8 cellular contexts compared by ENCODE assay signal in the genomic region with DNA sequence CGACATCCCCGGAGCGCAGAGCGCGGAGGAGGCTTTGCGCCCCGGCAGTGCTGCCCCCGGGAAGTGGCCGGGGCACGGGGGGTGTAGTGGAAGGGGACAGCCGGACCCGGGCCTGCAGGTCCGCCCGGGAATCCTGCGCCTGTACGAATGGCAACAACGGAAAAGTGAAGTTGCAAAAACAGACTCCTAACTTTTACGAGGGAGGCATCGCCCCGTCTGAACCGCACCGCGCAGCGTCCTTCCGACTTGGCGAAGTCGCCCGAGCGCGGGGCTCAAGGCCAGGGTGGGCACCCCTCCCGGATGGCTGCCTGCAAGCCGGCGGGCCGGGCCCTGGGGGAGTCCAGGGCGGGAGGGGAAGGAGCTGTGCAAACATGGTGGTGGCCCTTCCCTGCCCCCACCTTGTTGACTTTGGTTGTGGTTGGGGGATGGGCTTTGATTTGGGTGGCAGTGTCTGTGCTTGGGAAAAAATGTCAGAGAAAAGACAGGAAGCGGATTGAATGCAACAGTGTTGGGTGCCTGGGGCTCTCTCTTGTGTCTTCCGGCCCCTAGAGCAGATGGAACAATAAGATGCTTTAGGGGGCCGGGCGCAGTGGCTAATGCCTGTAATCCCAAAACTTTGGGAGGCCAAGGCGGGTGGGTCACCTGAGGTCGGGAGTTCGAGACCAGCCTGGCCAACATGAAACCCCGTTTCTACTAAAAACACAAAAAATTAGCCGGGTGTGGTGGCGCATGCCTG. TPM values are rescaled to one million over a fixed set of nuclear protein-coding genes. Genes with fewer than 3 reads are reported as not detected.
DNase-seq lines count a peak whose midpoint lies in the region; ATAC-seq and TF ChIP-seq lines count a peak whose summit lies in the region.

No MANE protein-coding gene starts in this region.

- peaks cover 24% of the 10 kb centered on the region for H3K36me3 Mint-ChIP-seq in activated T-helper 1 cell treated with anti-CD3 and anti-CD28 coated beads, Interleukin-12 subunit alpha, Interleukin-12 subunit beta, Interleukin-2, Interleukin-4 antibody, amounts not matched to agents 30 ng/mL and 10 ng/mL and 1 ng/mL, durations not matched to agents 14 hours and 24 hours and 36 hours (ENCODE audit: low read depth)
- peaks cover 4 to 9% (median 5%) of the 10 kb centered on the region in 3 donors for H3K36me3 Mint-ChIP-seq in naive thymus-derived CD8-positive, alpha-beta T cell

- no peaks in the 10 kb centered on the region for H3K27me3 ChIP-seq in fibroblast of lung (ENCODE audit: control insufficient read depth, insufficient read depth, low read length)
- no peaks in the 10 kb centered on the region for H3K27me3 ChIP-seq in thyroid gland

- peak overlapping the region; percentile 100 for H3K4me3 Mint-ChIP-seq in activated T-helper 1 cell treated with anti-CD3 and anti-CD28 coated beads, Interleukin-12 subunit alpha, Interleukin-12 subunit beta, Interleukin-2, Interleukin-4 antibody, amounts not matched to agents 30 ng/mL and 10 ng/mL and 1 ng/mL, durations not matched to agents 14 hours and 24 hours and 36 hours
- peak overlapping the region; percentile 83 to 99 (median 92) for H3K4me3 Mint-ChIP-seq in naive thymus-derived CD8-positive, alpha-beta T cell

- H3K79me2 ChIP-seq in fibroblast of lung (ENCODE audit: control insufficient read depth, insufficient read depth, low read length) = peaks cover 40% of the 10 kb centered on the region

- ATAC-seq in naive thymus-derived CD8-positive, alpha-beta T cell = peak; percentile 31 to 63
- no peak for ATAC-seq in HG03457 (IDR thresholded peaks at IDR 0.05; ENCODE audit: unreplicated experiment)

- peaks cover 2% of the 10 kb centered on the region for H3K36me3 ChIP-seq in fibroblast of lung (ENCODE audit: control insufficient read depth, insufficient read depth, low read length)
- H3K36me3 ChIP-seq in thyroid gland = peaks cover 0 to 4% of the 10 kb centered on the region in 2 donors

- H3K4me1 ChIP-seq in fibroblast of lung (ENCODE audit: control insufficient read depth, extremely low read depth, insufficient read depth, low read length) (peaks cover 17% of the 10 kb centered on the region), thyroid gland (peaks cover 20 to 46% of the 10 kb centered on the region in 2 donors)

- H3K9me3 ChIP-seq in fibroblast of lung (ENCODE audit: control insufficient read depth, insufficient read depth, low read depth, low read length) (no peaks in the 10 kb centered on the region), thyroid gland (no peaks in the 10 kb centered on the region)

- peak overlapping the region; percentile 83 for H3K4me2 ChIP-seq in fibroblast of lung (ENCODE audit: extremely low read depth, insufficient read depth, low read length)

- H3K27ac Mint-ChIP-seq in activated T-helper 1 cell treated with anti-CD3 and anti-CD28 coated beads, Interleukin-12 subunit alpha, Interleukin-12 subunit beta, Interleukin-2, Interleukin-4 antibody, amounts not matched to agents 30 ng/mL and 10 ng/mL and 1 ng/mL, durations not matched to agents 14 hours and 24 hours and 36 hours = peak overlapping the region; percentile 98
- H3K27ac Mint-ChIP-seq in naive thymus-derived CD8-positive, alpha-beta T cell = peak overlapping the region; percentile 86 to 98 (median 94)

- no peaks in the 10 kb centered on the region for H3K9me3 Mint-ChIP-seq in activated T-helper 1 cell treated with anti-CD3 and anti-CD28 coated beads, Interleukin-12 subunit alpha, Interleukin-12 subunit beta, Interleukin-2, Interleukin-4 antibody, amounts not matched to agents 30 ng/mL and 10 ng/mL and 1 ng/mL, durations not matched to agents 14 hours and 24 hours and 36 hours
- no peaks in the 10 kb centered on the region for H3K9me3 Mint-ChIP-seq in naive thymus-derived CD8-positive, alpha-beta T cell

- WGBS in thyroid gland, 2 donors = 4 to 21% methylated on average over 10 to 32 of the region's 45 CpGs

- TF ChIP-seq POLR2A in thyroid gland (IDR thresholded peaks at IDR 0.05) = no peak

- POLR2A ChIA-PET in naive thymus-derived CD8-positive, alpha-beta T cell (lab: Charles Lee) = interaction anchor here (1.2 to 6.3 kb wide), 6 partner anchors 11 to 160 kb away, joined by 3 to 50 read pairs (median 6); partner anchors contain the start of genes GAA, SGSH and SLC26A11

- no peaks in the 10 kb centered on the region for H4K20me1 ChIP-seq in fibroblast of lung (ENCODE audit: control insufficient read depth, extremely low read depth, insufficient read depth, low read length)

- H2AFZ ChIP-seq in fibroblast of lung (ENCODE audit: low read length) = no peak overlapping the region

- H3K4me3 ChIP-seq in fibroblast of lung (replicated peaks in 1 of 4; ENCODE audit: control extremely low read depth in 1 of 4, insufficient read depth in 1 of 4, low read depth in 3 of 4, low read length in 4 of 4) = peak overlapping the region; percentile 70 to 97 (median 88)
- H3K4me3 ChIP-seq in thyroid gland (replicated peaks in 1 of 3) = peak overlapping the region; percentile 54 to 100 (median 83)

- H3K9ac ChIP-seq in fibroblast of lung (ENCODE audit: insufficient read depth, low read length) = peak overlapping the region; percentile 83

- no peaks in the 10 kb centered on the region for H3K27me3 Mint-ChIP-seq in activated T-helper 1 cell treated with anti-CD3 and anti-CD28 coated beads, Interleukin-12 subunit alpha, Interleukin-12 subunit beta, Interleukin-2, Interleukin-4 antibody, amounts not matched to agents 30 ng/mL and 10 ng/mL and 1 ng/mL, durations not matched to agents 14 hours and 24 hours and 36 hours (ENCODE audit: insufficient read depth)
- peaks cover 0 to 2% (median 0%) of the 10 kb centered on the region in 5 donors for H3K27me3 Mint-ChIP-seq in naive thymus-derived CD8-positive, alpha-beta T cell

- peaks cover 61% of the 10 kb centered on the region for H3K4me1 Mint-ChIP-seq in activated T-helper 1 cell treated with anti-CD3 and anti-CD28 coated beads, Interleukin-12 subunit alpha, Interleukin-12 subunit beta, Interleukin-2, Interleukin-4 antibody, amounts not matched to agents 30 ng/mL and 10 ng/mL and 1 ng/mL, durations not matched to agents 14 hours and 24 hours and 36 hours (ENCODE audit: low read depth)
- H3K4me1 Mint-ChIP-seq in naive thymus-derived CD8-positive, alpha-beta T cell = peaks cover 16 to 53% (median 47%) of the 10 kb centered on the region in 4 donors

- H3K27ac ChIP-seq in fibroblast of lung (ENCODE audit: insufficient read depth, low read length) (peak overlapping the region; percentile 83), thyroid gland (peak overlapping the region; percentile 93 to 99 (median 98))

- intact Hi-C loops in activated T-helper 1 cell treated with anti-CD3 and anti-CD28 coated beads, Interleukin-12 subunit alpha, Interleukin-12 subunit beta, Interleukin-2, Interleukin-4 antibody, amounts not matched to agents 30 ng/mL and 10 ng/mL and 1 ng/mL, durations not matched to agents 14 hours and 24 hours and 36 hours (cut with micrococcal nuclease) = no loop called here
- intact Hi-C loops in thyroid gland (cut with DNase I) = loop anchor here (5.0 kb wide), 1 partner anchor 39 kb away; the partner anchor contains the start of genes SGSH and SLC26A11

- peak; percentile 52 for DNase-seq in AG08396 (ENCODE audit: low spot score)
- DNase-seq in H4 (ENCODE audit: low spot score) = peak; percentile 57
- peak; percentile 29 for DNase-seq in NOMO-1 treated with dmso at 0.1 percent for 144 hours (lab: John Stamatoyannopoulos, UW; ENCODE audit: unreplicated experiment)
- DNase-seq in activated T-helper 1 cell treated with anti-CD3 and anti-CD28 coated beads, Interleukin-12 subunit alpha, Interleukin-12 subunit beta, Interleukin-2, Interleukin-4 antibody, amounts not matched to agents 30 ng/mL and 10 ng/mL and 1 ng/mL, durations not matched to agents 14 hours and 24 hours and 36 hours (ENCODE audit: low spot score) = peak; percentile 73
- DNase-seq in fibroblast of lung (ENCODE audit: low read depth in 2 of 2) = peak; percentile 29 to 57
- peak; percentile 49 to 88 (median 74) for DNase-seq in naive thymus-derived CD8-positive, alpha-beta T cell
- DNase-seq in thyroid gland = peak; percentile 66 to 69

- TF ChIP-seq CTCF in fibroblast of lung (conservative IDR thresholded peaks at IDR 0.05 in 1 of 2, IDR thresholded peaks at IDR 0.05 in 1 of 2; ENCODE audit: low read depth in 1 of 2, low read length in 2 of 2) (no peak), thyroid gland (IDR thresholded peaks at IDR 0.05) (no peak)

RNA-seq across cellular contexts. Expression of gene RNF213, which starts 0.7 kb away (rescaled TPM):
- total RNA-seq in H4 (2014; rRNA removed; shearing (Covaris generic)) = 56.6 and 65.7 TPM in 2 replicates
- total RNA-seq in activated T-helper 1 cell treated with anti-CD3 and anti-CD28 coated beads, Interleukin-12 subunit alpha, Interleukin-12 subunit beta, Interleukin-2, Interleukin-4 antibody, amounts not matched to agents 30 ng/mL and 10 ng/mL and 1 ng/mL, durations not matched to agents 14 hours and 24 hours and 36 hours = 282 and 290 TPM in 2 replicates
- total RNA-seq in fibroblast of lung (130 and 245 TPM in 2 replicates), thyroid gland (100 to 1,000 TPM; 107 to 245 (median 187) TPM)
- 36.8 and 56.2 TPM in 2 replicates for polyA plus RNA-seq in fibroblast of lung
- 40.9 and 54.7 TPM in 2 replicates for polyA plus RNA-seq in fibroblast of lung (2012)
- polyA minus RNA-seq in fibroblast of lung (ENCODE audit: low replicate concordance) = 609 and 665 TPM in 2 replicates
- total RNA-seq in naive thymus-derived CD8-positive, alpha-beta T cell = 100 to 1,000 TPM; 323 to 328 TPM
- 10 to 100 TPM; 27.1 to 52.2 (median 39.1) TPM for polyA plus RNA-seq in naive thymus-derived CD8-positive, alpha-beta T cell

RNA-seq across cellular contexts. Expression of gene SLC26A11, which starts 41.1 kb away (rescaled TPM):
- 2.4 and 3.6 TPM in 2 replicates for total RNA-seq in H4 (2014; rRNA removed; shearing (Covaris generic))
- total RNA-seq in activated T-helper 1 cell treated with anti-CD3 and anti-CD28 coated beads, Interleukin-12 subunit alpha, Interleukin-12 subunit beta, Interleukin-2, Interleukin-4 antibody, amounts not matched to agents 30 ng/mL and 10 ng/mL and 1 ng/mL, durations not matched to agents 14 hours and 24 hours and 36 hours = 5.5 and 5.9 TPM in 2 replicates
- total RNA-seq in fibroblast of lung (8.2 and 19.3 TPM in 2 replicates), thyroid gland (10 to 100 TPM; 25.1 to 65.3 (median 31.7) TPM)
- polyA plus RNA-seq in fibroblast of lung = 5.8 and 6.5 TPM in 2 replicates
- polyA plus RNA-seq in fibroblast of lung (2012) = 6.7 and 10.5 TPM in 2 replicates
- polyA minus RNA-seq in fibroblast of lung (ENCODE audit: low replicate concordance) = 11.0 and 11.6 TPM in 2 replicates
- 10 to 100 TPM; 93.1 to 96.2 TPM for total RNA-seq in naive thymus-derived CD8-positive, alpha-beta T cell
- 1 to 10 TPM; 4.8 to 8.4 (median 5.7) TPM for polyA plus RNA-seq in naive thymus-derived CD8-positive, alpha-beta T cell

RNA-seq across cellular contexts. Expression of gene SGSH, which starts 41.2 kb away (rescaled TPM):
- 8.5 and 12.3 TPM in 2 replicates for total RNA-seq in H4 (2014; rRNA removed; shearing (Covaris generic))
- 20.1 and 22.2 TPM in 2 replicates for total RNA-seq in activated T-helper 1 cell treated with anti-CD3 and anti-CD28 coated beads, Interleukin-12 subunit alpha, Interleukin-12 subunit beta, Interleukin-2, Interleukin-4 antibody, amounts not matched to agents 30 ng/mL and 10 ng/mL and 1 ng/mL, durations not matched to agents 14 hours and 24 hours and 36 hours
- 12.1 and 26.9 TPM in 2 replicates for total RNA-seq in fibroblast of lung
- 57.2 and 70.7 TPM in 2 replicates for polyA plus RNA-seq in fibroblast of lung
- polyA plus RNA-seq in fibroblast of lung (2012) = 40.5 and 55.2 TPM in 2 replicates
- 114 and 187 TPM in 2 replicates for polyA minus RNA-seq in fibroblast of lung (ENCODE audit: low replicate concordance)
- total RNA-seq in naive thymus-derived CD8-positive, alpha-beta T cell = 100 to 1,000 TPM; 138 to 143 TPM
- polyA plus RNA-seq in naive thymus-derived CD8-positive, alpha-beta T cell = 10 to 100 TPM; 20.1 to 36.5 (median 25.6) TPM
- 10 to 100 TPM; 31.8 to 48.5 (median 38.2) TPM for total RNA-seq in thyroid gland
